ENCODE assay signal across 11 cellular contexts in the genomic region with DNA sequence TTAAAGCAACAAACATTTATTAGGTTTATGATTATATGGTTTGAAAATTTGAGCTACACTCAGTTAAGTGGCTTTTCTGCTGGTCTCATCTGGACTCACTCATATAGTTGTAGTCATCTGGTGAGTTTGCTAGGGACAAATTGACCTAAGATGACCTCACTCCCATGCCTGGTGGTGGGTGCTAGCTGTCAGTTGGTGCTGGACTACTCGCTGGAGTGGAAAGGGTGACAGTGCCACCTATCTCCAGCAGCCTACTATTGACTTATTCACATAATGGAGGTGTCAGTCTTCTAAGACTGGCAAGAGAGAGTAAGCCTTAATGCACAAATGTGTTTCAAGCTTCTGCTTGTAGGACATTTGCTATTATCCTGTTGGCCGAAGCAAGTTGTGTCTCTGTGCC.
DNase-seq lines count a peak whose midpoint lies in the region; ATAC-seq, FAIRE-seq and TF ChIP-seq lines count a peak whose summit lies in the region.
"Had no signal": no experiment of that assay in that cellular context is flagged by ENCODE, and none has a peak within 500 bp of the region (broad histone marks: within the 10 kb centered on the region; RNA-seq: fewer than 3 reads in every experiment).

No MANE protein-coding gene starts in this region.

- H2AFZ ChIP-seq in mammary epithelial cell (ENCODE audit: low read depth, low read length) (no peak overlapping the region), astrocyte (ENCODE audit: low read depth, low read length) (no peak overlapping the region)

- H3K9ac ChIP-seq in mammary epithelial cell (ENCODE audit: insufficient read depth, low read length) (no peak overlapping the region), astrocyte (ENCODE audit: low read length) (no peak overlapping the region)

- no peaks in the 10 kb centered on the region for H3K4me1 Mint-ChIP-seq in MCF 10A (ENCODE audit: insufficient read depth, unreplicated experiment)
- no peaks in the 10 kb centered on the region for H3K4me1 Mint-ChIP-seq in astrocyte (ENCODE audit: low read depth, unreplicated experiment)
- H3K4me1 Mint-ChIP-seq in CD8-positive, alpha-beta memory T cell = no peaks in the 10 kb centered on the region

- H3K4me1 ChIP-seq in mammary epithelial cell (ENCODE audit: insufficient read depth, low read length) (no peaks in the 10 kb centered on the region), astrocyte (ENCODE audit: insufficient read depth, low read length) (no peaks in the 10 kb centered on the region)
- no peaks in the 10 kb centered on the region for H3K4me1 ChIP-seq in CD8-positive, alpha-beta memory T cell (ENCODE audit: insufficient read depth, low read length)
- H3K4me1 ChIP-seq: stomach had no signal

- H3K27me3 Mint-ChIP-seq in MCF 10A (ENCODE audit: insufficient read depth, unreplicated experiment) (no peaks in the 10 kb centered on the region), astrocyte (ENCODE audit: low read depth, unreplicated experiment) (no peaks in the 10 kb centered on the region)
- no peaks in the 10 kb centered on the region for H3K27me3 Mint-ChIP-seq in CD8-positive, alpha-beta memory T cell
- H3K27me3 Mint-ChIP-seq: dendritic cell treated with granulocyte-macrophage colony-stimulating factor and Interleukin-4, amounts not matched to agents 40 ng/mL and 50 ng/mL, for 4 days had no signal

- H3K4me2 ChIP-seq in mammary epithelial cell (ENCODE audit: insufficient read depth, low read depth, low read length) = no peak overlapping the region
- no peak overlapping the region for H3K4me2 ChIP-seq in astrocyte (ENCODE audit: low read length)

- H3K36me3 Mint-ChIP-seq in MCF 10A (ENCODE audit: insufficient read depth, unreplicated experiment) (no peaks in the 10 kb centered on the region), astrocyte (ENCODE audit: low read depth, unreplicated experiment) (no peaks in the 10 kb centered on the region)
- no peaks in the 10 kb centered on the region for H3K36me3 Mint-ChIP-seq in CD8-positive, alpha-beta memory T cell

- WGBS in mammary epithelial cell (ENCODE audit: low coverage, missing lambda C conversion rate) = 64% methylated on average over 2 of the region's 2 CpGs

- H3K9me3 Mint-ChIP-seq in MCF 10A (ENCODE audit: unreplicated experiment) = no peaks in the 10 kb centered on the region
- H3K9me3 Mint-ChIP-seq in astrocyte (ENCODE audit: unreplicated experiment) = no peaks in the 10 kb centered on the region
- peaks cover 0 to 8% (median 2%) of the 10 kb centered on the region in 5 donors for H3K9me3 Mint-ChIP-seq in CD8-positive, alpha-beta memory T cell
- H3K9me3 Mint-ChIP-seq: dendritic cell treated with granulocyte-macrophage colony-stimulating factor and Interleukin-4, amounts not matched to agents 40 ng/mL and 50 ng/mL, for 4 days had no signal

- ATAC-seq in left ventricle myocardium superior = no peak

- dilution Hi-C loops in mammary epithelial cell (cut with HindIII; ENCODE audit: low sequenced_read_pairs) = no loop called here

- BruUV-seq in MCF 10A (replicated peaks; lab: Mats Ljungman, UMichigan) = no TSS peak
- no TSS peak for BruUV-seq in mammary epithelial cell (replicated peaks; lab: Mats Ljungman, UMichigan)

- intact Hi-C loops in MCF 10A (cut with micrococcal nuclease) = loop anchor here (5.0 kb wide), 1 partner anchor 347 kb away; no protein-coding TSS in a partner anchor
- intact Hi-C loops in mammary epithelial cell (cut with micrococcal nuclease) = no loop called here
- intact Hi-C loops in left ventricle myocardium superior (cut with micrococcal nuclease) = no loop called here

- POLR2A ChIA-PET in MCF 10A (lab: Yijun Ruan, JAX) = no interaction called here
- POLR2A ChIA-PET in CD8-positive, alpha-beta memory T cell (lab: Charles Lee) = no interaction called here

- H3K4me3 Mint-ChIP-seq in MCF 10A (ENCODE audit: unreplicated experiment) (no peak overlapping the region), astrocyte (ENCODE audit: unreplicated experiment) (no peak overlapping the region)
- H3K4me3 Mint-ChIP-seq in CD8-positive, alpha-beta memory T cell = no peak overlapping the region
- H3K4me3 Mint-ChIP-seq: dendritic cell treated with granulocyte-macrophage colony-stimulating factor and Interleukin-4, amounts not matched to agents 40 ng/mL and 50 ng/mL, for 4 days had no signal

- H3K27ac ChIP-seq in mammary epithelial cell (ENCODE audit: insufficient read depth, low read depth, low read length) (no peak overlapping the region), astrocyte (ENCODE audit: low read depth, low read length) (no peak overlapping the region)
- H3K27ac ChIP-seq in CD8-positive, alpha-beta memory T cell (ENCODE audit: low read depth, low read length) = no peak overlapping the region
- H3K27ac ChIP-seq: stomach had no signal

- H4K20me1 ChIP-seq in mammary epithelial cell (ENCODE audit: insufficient read depth, low read length) (no peaks in the 10 kb centered on the region), astrocyte (ENCODE audit: insufficient read depth, low read length) (no peaks in the 10 kb centered on the region)

- TF ChIP-seq CTCF in MCF 10A (IDR thresholded peaks at IDR 0.05; ENCODE audit: unreplicated experiment) (no peak), mammary epithelial cell (conservative IDR thresholded peaks at IDR 0.05 in 1 of 2, IDR thresholded peaks at IDR 0.05 in 1 of 2; ENCODE audit: extremely low read depth in 1 of 2, insufficient read depth in 1 of 2, low read depth in 1 of 2, low read length in 2 of 2) (peak in 1 of 2 donors; percentile 41), astrocyte (IDR thresholded peaks at IDR 0.05; ENCODE audit: insufficient read depth, low read depth, low read length) (no peak)

- H3K36me3 ChIP-seq in mammary epithelial cell (ENCODE audit: insufficient read depth, low read length) = no peaks in the 10 kb centered on the region
- no peaks in the 10 kb centered on the region for H3K36me3 ChIP-seq in MG63
- H3K36me3 ChIP-seq in astrocyte (ENCODE audit: insufficient read depth, low read length) = no peaks in the 10 kb centered on the region
- no peaks in the 10 kb centered on the region for H3K36me3 ChIP-seq in CD8-positive, alpha-beta memory T cell (ENCODE audit: insufficient read depth, low read length)
- H3K36me3 ChIP-seq: stomach had no signal

- DNase-seq in MCF 10A (ENCODE audit: unreplicated experiment) (peak; percentile 35), mammary epithelial cell (no peak), MG63 (peak; percentile 18), astrocyte (ENCODE audit: low read depth) (no peak), left ventricle myocardium superior (no peak), GM19238 (ENCODE audit: insufficient read length, low spot score) (no peak), NCI-H524 treated with DMSO at 0.1 percent for 48 hours (lab: John Stamatoyannopoulos, UW) (no peak)
- DNase-seq in CD8-positive, alpha-beta memory T cell = no peak
- DNase-seq: stomach had no signal

- H3K9me3 ChIP-seq in mammary epithelial cell (replicated peaks; ENCODE audit: insufficient read depth, low read length) (no peaks in the 10 kb centered on the region), MG63 (no peaks in the 10 kb centered on the region), astrocyte (ENCODE audit: insufficient read depth, low read depth, low read length) (no peaks in the 10 kb centered on the region)
- H3K9me3 ChIP-seq in CD8-positive, alpha-beta memory T cell (ENCODE audit: low read length) = no peaks in the 10 kb centered on the region
- H3K9me3 ChIP-seq: stomach had no signal

- CTCF ChIA-PET in MCF 10A (lab: Yijun Ruan, JAX) = interaction anchor here (0.5 to 1.4 kb wide), 7 partner anchors 10 to 932 kb away, joined by 3 to 7 read pairs (median 3); no protein-coding TSS in a partner anchor
- CTCF ChIA-PET in mammary epithelial cell (lab: Charles Lee; ENCODE audit: low non-redundant PET) = no interaction called here
- CTCF ChIA-PET in CD8-positive, alpha-beta memory T cell (lab: Charles Lee) = no interaction called here

- no peak overlapping the region for H3K27ac Mint-ChIP-seq in MCF 10A (ENCODE audit: low read depth, unreplicated experiment)
- H3K27ac Mint-ChIP-seq in astrocyte (ENCODE audit: unreplicated experiment) = no peak overlapping the region
- no peak overlapping the region for H3K27ac Mint-ChIP-seq in CD8-positive, alpha-beta memory T cell
- H3K27ac Mint-ChIP-seq: dendritic cell treated with granulocyte-macrophage colony-stimulating factor and Interleukin-4, amounts not matched to agents 40 ng/mL and 50 ng/mL, for 4 days had no signal

- in situ Hi-C loops in mammary epithelial cell (cut with MboI; ENCODE audit: low sequenced_read_pairs in 2 of 2) = no loop called here

- H3K4me3 ChIP-seq in mammary epithelial cell (replicated peaks in 1 of 3; ENCODE audit: insufficient read depth in 1 of 3, low read depth in 2 of 3, low read length in 3 of 3) = no peak overlapping the region
- H3K4me3 ChIP-seq in MG63 = no peak overlapping the region
- H3K4me3 ChIP-seq in astrocyte (ENCODE audit: insufficient read depth, low read depth, low read length) = no peak overlapping the region
- H3K4me3 ChIP-seq in CD8-positive, alpha-beta memory T cell (ENCODE audit: low read length) = no peak overlapping the region
- H3K4me3 ChIP-seq: stomach had no signal

- peak; percentile 54 for FAIRE-seq in astrocyte (lab: Jason Lieb, UNC)
- FAIRE-seq: GM12892 had no signal

- no peaks in the 10 kb centered on the region for H3K79me2 ChIP-seq in mammary epithelial cell (ENCODE audit: insufficient read depth, low read length)
- no peaks in the 10 kb centered on the region for H3K79me2 ChIP-seq in astrocyte (ENCODE audit: insufficient read depth, low read length)

- no peaks in the 10 kb centered on the region for H3K27me3 ChIP-seq in mammary epithelial cell (ENCODE audit: insufficient read depth, low read length)
- no peaks in the 10 kb centered on the region for H3K27me3 ChIP-seq in MG63
- no peaks in the 10 kb centered on the region for H3K27me3 ChIP-seq in astrocyte (ENCODE audit: insufficient read depth, low read length)
- no peaks in the 10 kb centered on the region for H3K27me3 ChIP-seq in CD8-positive, alpha-beta memory T cell (ENCODE audit: insufficient read depth, low read length, poor library complexity, severe bottlenecking)

Comparison
In these comparisons a context has a peak if more than half of its experiments do, and no peak if none do; other contexts are left out.
1. DNase-seq: peak in MCF 10A (single experiment) and MG63 (single experiment); none in mammary epithelial cell (single experiment), astrocyte (single experiment), left ventricle myocardium superior (single experiment), CD8-positive, alpha-beta memory T cell (0 of 5), GM19238 (single experiment) and NCI-H524 treated with DMSO at 0.1 percent for 48 hours (single experiment).